Comparison of ENCODE assay signal across 8 cellular contexts in genomic region chr7:142384508-142384922, GRCh38.
A peak's percentile ranks its signal among the peaks of the same experiment; 100 is the strongest.
DNase-seq lines count a peak whose midpoint lies in the region; ATAC-seq and TF ChIP-seq lines count a peak whose summit lies in the region.

No MANE protein-coding gene starts in this region.

- peak overlapping the region; percentile 88 for H3K27ac Mint-ChIP-seq in activated CD8-positive, alpha-beta T cell treated with anti-CD3 and anti-CD28 coated beads for 36 hours

- TF ChIP-seq CTCF in activated CD8-positive, alpha-beta T cell treated with anti-CD3 and anti-CD28 coated beads for 36 hours (IDR thresholded peaks at IDR 0.05) = no peak

- POLR2A ChIA-PET in activated CD8-positive, alpha-beta T cell treated with anti-CD3 and anti-CD28 coated beads for 36 hours (lab: Charles Lee) = interaction anchor here (0.6 to 1.1 kb wide), 5 partner anchors 257 to 470 kb away, joined by 3 to 4 read pairs (median 4); partner anchors contain the start of gene EPHB6

- no peaks in the 10 kb centered on the region for H3K36me3 Mint-ChIP-seq in activated CD8-positive, alpha-beta T cell treated with anti-CD3 and anti-CD28 coated beads for 36 hours (ENCODE audit: low read depth)

- DNase-seq in Daoy (ENCODE audit: low read depth) (peak; percentile 93), HK-2 (ENCODE audit: unreplicated experiment) (peak; percentile 31), kidney tubule cell (ENCODE audit: low spot score) (peak; percentile 88), NCI-H524 treated with DMSO at 0.1 percent for 48 hours (lab: John Stamatoyannopoulos, UW) (no peak), NCI-H2196 (lab: John Stamatoyannopoulos, UW; ENCODE audit: unreplicated experiment) (no peak), cortex of kidney (lab: John Stamatoyannopoulos, UW) (no peak)
- peak; percentile 75 for DNase-seq in activated CD8-positive, alpha-beta T cell treated with anti-CD3 and anti-CD28 coated beads for 36 hours

- peaks cover 20% of the 10 kb centered on the region for H3K4me1 Mint-ChIP-seq in activated CD8-positive, alpha-beta T cell treated with anti-CD3 and anti-CD28 coated beads for 36 hours (ENCODE audit: low read depth)

- peak; percentile 86 for ATAC-seq in activated CD8-positive, alpha-beta T cell treated with anti-CD3 and anti-CD28 coated beads for 36 hours
- no peak for ATAC-seq in HG02678 (IDR thresholded peaks at IDR 0.05; ENCODE audit: unreplicated experiment)

- CTCF ChIA-PET in activated CD8-positive, alpha-beta T cell treated with anti-CD3 and anti-CD28 coated beads for 36 hours (lab: Charles Lee) = interaction anchor here (0.8 to 7.0 kb wide), 16 partner anchors 9 to 830 kb away, joined by 3 to 101 read pairs (median 6); no protein-coding TSS in a partner anchor

- intact Hi-C loops in activated CD8-positive, alpha-beta T cell treated with anti-CD3 and anti-CD28 coated beads for 36 hours (cut with micrococcal nuclease) = loop anchor here (5.0 kb wide), 1 partner anchor 413 kb away; no protein-coding TSS in a partner anchor

- peak overlapping the region; percentile 66 for H3K4me3 Mint-ChIP-seq in activated CD8-positive, alpha-beta T cell treated with anti-CD3 and anti-CD28 coated beads for 36 hours

- H3K27me3 Mint-ChIP-seq in activated CD8-positive, alpha-beta T cell treated with anti-CD3 and anti-CD28 coated beads for 36 hours = peaks cover 1% of the 10 kb centered on the region

- H3K9me3 Mint-ChIP-seq in activated CD8-positive, alpha-beta T cell treated with anti-CD3 and anti-CD28 coated beads for 36 hours = no peaks in the 10 kb centered on the region

Comparison
In these comparisons a context has a peak if more than half of its experiments do, and no peak if none do; other contexts are left out.
1. DNase-seq: peak in Daoy (single experiment), HK-2 (single experiment), activated CD8-positive, alpha-beta T cell treated with anti-CD3 and anti-CD28 coated beads for 36 hours (single experiment) and kidney tubule cell (single experiment); none in NCI-H524 treated with DMSO at 0.1 percent for 48 hours (single experiment), NCI-H2196 (single experiment) and cortex of kidney (single experiment).